16 cellular contexts compared by ENCODE assay signal in genomic region chr10:132137111-132138072, GRCh38. TPM values are rescaled to one million over a fixed set of nuclear protein-coding genes. Genes with fewer than 3 reads are reported as not detected.
DNase-seq lines count a peak whose midpoint lies in the region; ATAC-seq, FAIRE-seq and TF ChIP-seq lines count a peak whose summit lies in the region.
"Had no signal": no experiment of that assay in that cellular context is flagged by ENCODE, and none has a peak within 500 bp of the region (broad histone marks: within the 10 kb centered on the region; RNA-seq: fewer than 3 reads in every experiment).

No MANE protein-coding gene starts in this region.

- H3K27ac ChIP-seq in kidney (ENCODE audit: low read depth in 2 of 2, low read length in 2 of 2), result no peak overlapping the region
- H3K27ac ChIP-seq: 22Rv1, KMS-11 had no signal

- no peaks in the 10 kb centered on the region for H3K4me1 Mint-ChIP-seq in CD14-positive monocyte
- no peaks in the 10 kb centered on the region for H3K4me1 Mint-ChIP-seq in type B pancreatic cell (ENCODE audit: unreplicated experiment)
- H3K4me1 Mint-ChIP-seq: B cell had no signal

- H3K4me3 ChIP-seq in kidney (ENCODE audit: low read length in 2 of 2), result no peak overlapping the region
- H3K4me3 ChIP-seq: HAP-1 had no signal

- H3K9me3 Mint-ChIP-seq in CD14-positive monocyte (no peaks in the 10 kb centered on the region), type B pancreatic cell (no peaks in the 10 kb centered on the region)
- H3K9me3 Mint-ChIP-seq: CD8-positive, alpha-beta T cell had no signal

- no peak for ATAC-seq in activated CD4-positive, CD25-positive, alpha-beta regulatory T cell treated with anti-CD3 and anti-CD28 coated beads, Interleukin-2, amount 50 U/mL, for 24 hours
- ATAC-seq: CD8-positive, alpha-beta T cell had no signal

- no peaks in the 10 kb centered on the region for H3K36me3 Mint-ChIP-seq in CD14-positive monocyte
- no peaks in the 10 kb centered on the region for H3K36me3 Mint-ChIP-seq in type B pancreatic cell
- H3K36me3 Mint-ChIP-seq: CD8-positive, alpha-beta T cell had no signal

- H3K4me3 Mint-ChIP-seq in CD14-positive monocyte, result no peak overlapping the region
- H3K4me3 Mint-ChIP-seq in type B pancreatic cell, result no peak overlapping the region
- H3K4me3 Mint-ChIP-seq: B cell; CD8-positive, alpha-beta T cell had no signal

- TF ChIP-seq CTCF in CD14-positive monocyte (IDR thresholded peaks at IDR 0.05) (no peak), kidney (IDR thresholded peaks at IDR 0.05; ENCODE audit: borderline replicate concordance, extremely low read depth, insufficient read depth) (no peak), type B pancreatic cell (conservative IDR thresholded peaks at IDR 0.05) (no peak)

- H3K9ac ChIP-seq in kidney (ENCODE audit: low read length in 2 of 2), result no peak overlapping the region
- H3K9ac ChIP-seq: KMS-11 had no signal

- H3K27me3 Mint-ChIP-seq in CD14-positive monocyte (ENCODE audit: low read depth in 3 of 3) (peaks cover 2 to 8% (median 4%) of the 10 kb centered on the region in 3 donors), type B pancreatic cell (peaks cover 3% of the 10 kb centered on the region)

- no peaks in the 10 kb centered on the region for H3K36me3 ChIP-seq in kidney (ENCODE audit: control insufficient read depth in 1 of 2, insufficient read depth in 2 of 2, low read length in 2 of 2)
- H3K36me3 ChIP-seq: HAP-1 had no signal

- peak; percentile 25 for DNase-seq in activated CD4-positive, CD25-positive, alpha-beta regulatory T cell treated with anti-CD3 and anti-CD28 coated beads, Interleukin-2, amount 50 U/mL, for 72 hours
- DNase-seq in CD14-positive monocyte (ENCODE audit: low spot score) (peak; percentile 30), kidney (peak; percentile 59), posterior cingulate gyrus (peak in 7 of 10 donors; percentile 4 to 76 (median 18)), type B pancreatic cell (ENCODE audit: extremely low spot score, unreplicated experiment) (no peak), SKM-1 (lab: John Stamatoyannopoulos, UW; ENCODE audit: unreplicated experiment) (no peak)
- DNase-seq in stimulated activated CD4-positive, alpha-beta T cell treated with anti-CD3 and anti-CD28 coated beads, Interleukin-1b, Interleukin-23, amount 100 ng/mL, for 48 hours, result no peak
- DNase-seq: CD8-positive, alpha-beta T cell; NCI-H1436 treated with DMSO at 0.1 percent for 48 hours; NCI-H2081; NCI-H524 had no signal

- H3K4me1 ChIP-seq in kidney (ENCODE audit: control insufficient read depth in 1 of 2, insufficient read depth in 1 of 2, low read depth in 1 of 2, low read length in 2 of 2), result no peaks in the 10 kb centered on the region
- H3K4me1 ChIP-seq: HAP-1 had no signal

- no peaks in the 10 kb centered on the region for H3K9me3 ChIP-seq in kidney (ENCODE audit: control insufficient read depth in 1 of 2, low read length in 2 of 2)
- H3K9me3 ChIP-seq: HAP-1 had no signal

- FAIRE-seq in kidney (lab: Jason Lieb, UNC), result no peak

- H3K27ac Mint-ChIP-seq in CD14-positive monocyte (no peak overlapping the region), type B pancreatic cell (no peak overlapping the region)
- H3K27ac Mint-ChIP-seq: B cell; CD8-positive, alpha-beta T cell had no signal

- intact Hi-C loops in CD14-positive monocyte (cut with micrococcal nuclease), result no loop called here
- intact Hi-C loops in kidney (cut with DNase I), result no loop called here
- intact Hi-C loops in posterior cingulate gyrus (cut with DNase I), result no loop called here

RNA-seq across cellular contexts. Expression of gene DPYSL4, which starts 49.4 kb away (rescaled TPM):
- not detected for polyA plus RNA-seq in CD14-positive monocyte
- 0.60 TPM for total RNA-seq in kidney
- not detected for polyA plus RNA-seq in kidney (ENCODE audit: insufficient read depth, low read depth, low replicate concordance)
- total RNA-seq in type B pancreatic cell (ENCODE audit: low replicate concordance), result 11.7 and 61.9 TPM in 2 replicates

Comparison
In these comparisons a context has a peak if more than half of its experiments do, and no peak if none do; other contexts are left out.
1. DNase-seq: peak in activated CD4-positive, CD25-positive, alpha-beta regulatory T cell treated with anti-CD3 and anti-CD28 coated beads, Interleukin-2, amount 50 U/mL, for 72 hours (single experiment), CD14-positive monocyte (single experiment), kidney (single experiment) and posterior cingulate gyrus (7 of 10); none in type B pancreatic cell (single experiment), SKM-1 (single experiment) and stimulated activated CD4-positive, alpha-beta T cell treated with anti-CD3 and anti-CD28 coated beads, Interleukin-1b, Interleukin-23, amount 100 ng/mL, for 48 hours (single experiment).